23 cellular contexts compared by ENCODE assay signal in genomic region chr3:166844329-166844728, GRCh38.
"Had no signal": no experiment of that assay in that cellular context is flagged by ENCODE, and none has a peak within 500 bp of the region (broad histone marks: within the 10 kb centered on the region; RNA-seq: fewer than 3 reads in every experiment).

No MANE protein-coding gene starts in this region.

- DNase-seq: Kasumi-1, MV-4-11, NCI-H1092, NCI-H1105 treated with DMSO at 0.1 percent for 48 hours, NCI-H1417 treated with DMSO at 0.1 percent for 48 hours, NCI-H146, NCI-H1694 treated with DMSO at 0.1 percent for 48 hours, NCI-H1930, NCI-H2081, NCI-H2107, NCI-H2227 treated with DMSO at 0.1 percent for 48 hours, NCI-H524 treated with DMSO at 0.1 percent for 48 hours, NCI-H69, NCI-H774, SHP77 treated with DMSO at 0.1 percent for 48 hours, SJCRH30 had no signal

- H3K27me3 ChIP-seq: SJCRH30 had no signal

- H3K27ac Mint-ChIP-seq: IgD-negative memory B cell had no signal

- H3K9me3 ChIP-seq: SJCRH30 had no signal

- H3K4me1 ChIP-seq: SJCRH30 had no signal

- ATAC-seq: HepG2, K562, Panc1, SK-N-SH treated with all-trans-retinoic acid at 6 μM for 48 hours had no signal

- H3K36me3 Mint-ChIP-seq: IgD-negative memory B cell had no signal

- H3K9ac ChIP-seq: KMS-11 had no signal

- H3K36me3 ChIP-seq: SJCRH30 had no signal

- H3K4me3 ChIP-seq: K562, SJCRH30 had no signal

- H3K4me3 Mint-ChIP-seq: IgD-negative memory B cell had no signal

- H3K27ac ChIP-seq: KMS-11, RWPE1, SJCRH30 had no signal

- H3K4me2 ChIP-seq: KMS-11 had no signal

- H3K27me3 Mint-ChIP-seq: IgD-negative memory B cell had no signal
